18 cellular contexts compared by ENCODE assay signal in the genomic region with DNA sequence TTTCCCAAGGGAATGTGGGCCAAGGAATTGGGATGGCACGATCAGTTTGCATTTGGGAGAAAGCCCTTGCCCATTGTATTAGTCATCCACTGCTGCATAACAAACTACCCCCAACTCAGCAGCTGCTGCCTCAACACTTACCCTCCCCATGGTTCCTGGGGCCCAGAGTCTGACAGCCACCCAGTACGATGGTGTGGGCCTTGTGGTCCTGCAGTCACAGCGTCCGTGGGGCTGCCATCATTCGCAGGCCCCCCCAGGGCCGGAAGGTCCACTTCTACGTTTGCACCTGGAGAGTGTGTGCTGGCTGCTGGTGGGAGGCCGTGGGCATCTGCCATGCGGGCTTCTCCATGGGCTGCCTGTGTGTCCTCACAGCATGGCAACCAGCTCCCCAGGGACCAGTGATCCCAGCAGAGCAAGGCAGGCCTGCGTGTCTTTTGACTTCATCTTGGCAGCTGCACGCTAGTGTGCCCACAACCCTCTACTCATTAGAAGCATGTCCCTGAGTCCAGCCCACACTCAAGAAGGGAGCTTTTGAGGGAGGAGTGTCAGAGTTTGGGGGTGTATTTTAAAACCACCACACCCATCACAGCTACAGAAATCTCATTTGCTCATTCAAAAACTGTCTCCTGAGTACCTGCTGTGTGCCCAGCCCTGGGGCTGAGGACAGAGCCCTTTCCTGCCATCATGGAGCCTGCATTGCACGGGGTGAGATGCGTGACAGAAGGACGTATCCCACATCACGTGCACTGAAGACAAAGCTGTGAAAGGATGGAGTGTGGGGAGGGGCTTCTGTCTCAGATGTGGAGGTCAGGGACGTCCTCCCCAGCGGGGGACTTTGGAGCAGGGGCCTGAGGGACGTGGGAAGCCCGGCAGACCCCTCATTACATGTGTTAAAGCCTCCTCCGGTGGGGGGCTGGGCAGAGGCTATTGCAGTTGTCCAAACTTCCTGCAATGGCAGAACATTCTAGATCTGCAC.
"Had no signal": no experiment of that assay in that cellular context is flagged by ENCODE, and none has a peak within 500 bp of the region (broad histone marks: within the 10 kb centered on the region; RNA-seq: fewer than 3 reads in every experiment).

No MANE protein-coding gene starts in this region.

- H3K27ac ChIP-seq: gastroesophageal sphincter, psoas muscle had no signal

- H3K27me3 Mint-ChIP-seq: activated B cell treated with CpG ODN at 0.5 μM for 24 hours; activated CD4-positive, alpha-beta T cell treated with anti-CD3 and anti-CD28 coated beads, Interleukin-2, amount 10 ng/mL, durations not matched to agents 24 days and 14 days; activated naive CD4-positive, alpha-beta T cell treated with anti-CD3 and anti-CD28 coated beads, Interleukin-2, amount 50 U/mL, for 24 hours had no signal

- FAIRE-seq: TTC549 had no signal

- H3K4me3 ChIP-seq: gastroesophageal sphincter, psoas muscle had no signal

- H3K4me3 Mint-ChIP-seq: activated B cell treated with CpG ODN at 0.5 μM for 24 hours; activated CD4-positive, alpha-beta T cell treated with anti-CD3 and anti-CD28 coated beads, Interleukin-2, amount 10 ng/mL, durations not matched to agents 24 days and 14 days; activated naive CD4-positive, alpha-beta T cell treated with anti-CD3 and anti-CD28 coated beads, Interleukin-2, amount 50 U/mL, for 24 hours; naive thymus-derived CD8-positive, alpha-beta T cell had no signal

- H3K27ac Mint-ChIP-seq: activated B cell treated with CpG ODN at 0.5 μM for 24 hours; activated CD4-positive, alpha-beta T cell treated with anti-CD3 and anti-CD28 coated beads, Interleukin-2, amount 10 ng/mL, durations not matched to agents 24 days and 14 days; activated naive CD4-positive, alpha-beta T cell treated with anti-CD3 and anti-CD28 coated beads, Interleukin-2, amount 50 U/mL, for 24 hours; activated T-helper 2 cell treated with anti-CD3 and anti-CD28 coated beads, Interferon-gamma antibody, Interleukin-2, Interleukin-4, amounts not matched to agents 10 μg/mL and 5 μg/mL and 100 μg/mL, durations not matched to agents 14 hours and 24 hours and 36 hours had no signal

- H3K36me3 ChIP-seq: gastroesophageal sphincter had no signal

- H3K4me1 Mint-ChIP-seq: activated B cell treated with CpG ODN at 0.5 μM for 24 hours; activated CD4-positive, alpha-beta T cell treated with anti-CD3 and anti-CD28 coated beads, Interleukin-2, amount 10 ng/mL, durations not matched to agents 24 days and 14 days; activated naive CD4-positive, alpha-beta T cell treated with anti-CD3 and anti-CD28 coated beads, Interleukin-2, amount 50 U/mL, for 24 hours had no signal

- ATAC-seq: gastroesophageal sphincter; naive thymus-derived CD8-positive, alpha-beta T cell; psoas muscle; sciatic nerve had no signal

- H3K9me3 Mint-ChIP-seq: activated B cell treated with CpG ODN at 0.5 μM for 24 hours had no signal

- DNase-seq: activated B cell treated with CpG ODN at 0.5 μM for 24 hours; activated CD4-positive, alpha-beta T cell treated with anti-CD3 and anti-CD28 coated beads, Interleukin-2, amount 10 ng/mL, durations not matched to agents 24 days and 14 days; central memory CD4-positive, alpha-beta T cell; cortex of kidney; effector CD8-positive, alpha-beta T cell; kidney glomerular epithelial cell; naive thymus-derived CD8-positive, alpha-beta T cell; psoas muscle; stimulated activated CD4-positive, alpha-beta T cell treated with anti-CD3 and anti-CD28 coated beads, Interleukin-12 subunit alpha, Interleukin-12 subunit beta, amount 100 ng/mL, for 4 hours; stimulated activated naive CD4-positive, alpha-beta T cell; substantia nigra; T-helper 2 cell; trophoblast cell had no signal

- H3K9me3 ChIP-seq: gastroesophageal sphincter, psoas muscle had no signal

- H3K4me1 ChIP-seq: gastroesophageal sphincter, psoas muscle had no signal

- H3K36me3 Mint-ChIP-seq: activated naive CD4-positive, alpha-beta T cell treated with anti-CD3 and anti-CD28 coated beads, Interleukin-2, amount 50 U/mL, for 24 hours; naive thymus-derived CD8-positive, alpha-beta T cell had no signal
